17 cellular contexts compared by ENCODE assay signal in the genomic region with DNA sequence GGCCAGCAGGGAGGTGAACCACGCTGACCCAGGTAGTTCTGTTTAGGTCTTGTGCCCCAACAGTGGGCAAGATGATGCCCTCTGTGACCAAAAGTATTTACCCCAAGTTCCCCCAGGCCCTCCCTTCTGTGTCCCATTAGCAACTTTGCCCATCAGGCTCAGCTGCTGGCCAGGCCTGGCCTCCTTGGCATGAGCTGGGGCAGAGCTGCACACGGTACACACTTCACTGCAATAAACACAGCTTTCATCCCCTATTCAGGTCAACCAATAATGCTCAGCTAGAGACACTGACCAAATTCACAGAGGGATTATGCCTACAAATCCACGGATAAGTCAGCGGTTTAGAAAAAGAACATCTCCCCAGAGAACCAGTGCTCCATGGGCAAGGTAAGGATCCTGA.
DNase-seq lines count a peak whose midpoint lies in the region; ATAC-seq and TF ChIP-seq lines count a peak whose summit lies in the region.
"Had no signal": no experiment of that assay in that cellular context is flagged by ENCODE, and none has a peak within 500 bp of the region (broad histone marks: within the 10 kb centered on the region; RNA-seq: fewer than 3 reads in every experiment).

No MANE protein-coding gene starts in this region.

- CTCF ChIA-PET in IMR-90 (lab: Yijun Ruan, JAX): no interaction called here

- DNase-seq in IMR-90 (no peak), hepatocyte (ENCODE audit: low spot score) (no peak), NOMO-1 treated with dmso at 0.1 percent for 144 hours (lab: John Stamatoyannopoulos, UW; ENCODE audit: unreplicated experiment) (no peak), omental fat pad (ENCODE audit: low spot score) (no peak)
- DNase-seq: activated CD4-positive, alpha-beta T cell treated with anti-CD3 and anti-CD28 coated beads, Interleukin-2, amount 50 U/mL, for 4 hours; DMS153; immature natural killer cell; NCI-H2029; stimulated activated CD4-positive, alpha-beta T cell treated with anti-CD3 and anti-CD28 coated beads, Interleukin-4, amount 100 ng/mL, for 1 hour; stimulated activated CD8-positive, alpha-beta memory T cell treated with anti-CD3 and anti-CD28 coated beads, Interleukin-4, amount 100 ng/mL, for 48 hours had no signal

- H3K9me3 Mint-ChIP-seq in activated T-helper 17 cell treated with anti-CD3 and anti-CD28 coated beads, Interleukin-2, amount 50 U/mL, for 72 hours: no peaks in the 10 kb centered on the region
- no peaks in the 10 kb centered on the region for H3K9me3 Mint-ChIP-seq in stimulated activated memory B cell treated with anti-CD40 and anti-IgM and Interleukin-4, amounts not matched to agents 10 μg/mL and 1 μg/mL and 100 μg/mL, for 72 hours
- H3K9me3 Mint-ChIP-seq: activated naive CD8-positive, alpha-beta T cell treated with anti-CD3 and anti-CD28 coated beads, Interleukin-2, amount 50 U/mL, for 24 hours; central memory CD8-positive, alpha-beta T cell; immature natural killer cell had no signal

- H3K4ac ChIP-seq in IMR-90 (ENCODE audit: low read depth, low read length): no peak overlapping the region

- no peak overlapping the region for H3K4me3 ChIP-seq in IMR-90 (ENCODE audit: insufficient read depth, low read depth, low read length)
- no peak overlapping the region for H3K4me3 ChIP-seq in hepatocyte
- H3K4me3 ChIP-seq: HAP-1, tibial artery had no signal

- H3K14ac ChIP-seq in IMR-90 (replicated peaks; ENCODE audit: low read depth, low read length): no peak overlapping the region; the same call in 1 of the 2 replicates

- ATAC-seq in IMR-90 (ENCODE audit: low read depth) (no peak), HG03469 (IDR thresholded peaks at IDR 0.05; ENCODE audit: unreplicated experiment) (no peak), omental fat pad (ENCODE audit: low FRiP score) (no peak)
- ATAC-seq in activated T-helper 17 cell treated with anti-CD3 and anti-CD28 coated beads, Interleukin-2, amount 50 U/mL, for 72 hours (replicated peaks): no peak
- ATAC-seq in stimulated activated memory B cell treated with anti-CD40 and anti-IgM and Interleukin-4, amounts not matched to agents 10 μg/mL and 1 μg/mL and 100 μg/mL, for 72 hours: no peak

- 0 out of 2 replicates have a peak, but pooled peaks cover 14% of the 10 kb centered on the region for H4K20me1 ChIP-seq in IMR-90 (ENCODE audit: insufficient read depth, low read length)
- H4K20me1 ChIP-seq in hepatocyte (ENCODE audit: insufficient read depth, poor library complexity, severe bottlenecking): no peaks in the 10 kb centered on the region

- no peaks in the 10 kb centered on the region for H3K9me2 ChIP-seq in hepatocyte (replicated peaks; ENCODE audit: insufficient read depth)

- H3K56ac ChIP-seq in IMR-90 (ENCODE audit: extremely low read depth, insufficient read depth, low read length): no peak overlapping the region

- no peak overlapping the region for H3K4me2 ChIP-seq in IMR-90 (ENCODE audit: low read depth, low read length)
- no peak overlapping the region for H3K4me2 ChIP-seq in hepatocyte

- H4K8ac ChIP-seq in IMR-90 (ENCODE audit: low read depth in 2 of 2, low read length in 2 of 2): no peak overlapping the region

- peaks cover 11% of the 10 kb centered on the region for H3K4me1 ChIP-seq in IMR-90 (ENCODE audit: control insufficient read depth, insufficient read depth, low read length)
- H3K4me1 ChIP-seq in hepatocyte (ENCODE audit: insufficient read depth): peaks cover 10% of the 10 kb centered on the region
- H3K4me1 ChIP-seq: HAP-1 had no signal

- H3K36me3 ChIP-seq in IMR-90 (ENCODE audit: control insufficient read depth, insufficient read depth, low read length) (peaks cover 16% of the 10 kb centered on the region; the same call in 1 of the 2 replicates), hepatocyte (replicated peaks; ENCODE audit: insufficient read depth, low read depth) (no peaks in the 10 kb centered on the region)
- H3K36me3 ChIP-seq: HAP-1 had no signal

- POLR2A ChIA-PET in IMR-90 (lab: Charles Lee; ENCODE audit: unreplicated experiment): no interaction called here

- peak overlapping the region; percentile 54; the same call in 1 of the 2 replicates for H2AK5ac ChIP-seq in IMR-90 (ENCODE audit: low read depth, low read length)

- H3K18ac ChIP-seq in IMR-90 (ENCODE audit: low read depth, low read length): no peak overlapping the region

- H2AFZ ChIP-seq in IMR-90 (replicated peaks; ENCODE audit: low read length, poor library complexity) (no peak overlapping the region), hepatocyte (no peak overlapping the region)

- H3K36me3 Mint-ChIP-seq in activated T-helper 17 cell treated with anti-CD3 and anti-CD28 coated beads, Interleukin-2, amount 50 U/mL, for 72 hours (ENCODE audit: low read depth): peaks cover 39% of the 10 kb centered on the region
- peaks cover 70% of the 10 kb centered on the region for H3K36me3 Mint-ChIP-seq in stimulated activated memory B cell treated with anti-CD40 and anti-IgM and Interleukin-4, amounts not matched to agents 10 μg/mL and 1 μg/mL and 100 μg/mL, for 72 hours

- in situ Hi-C loops in IMR-90 (cut with MboI; ENCODE audit: low sequenced_read_pairs): no loop called here

- H4K91ac ChIP-seq in IMR-90 (ENCODE audit: insufficient read depth, low read depth, low read length): no peak overlapping the region

- BruUV-seq in IMR-90 (replicated peaks; lab: Mats Ljungman, UMichigan): no TSS peak

- no peak overlapping the region for H3K23ac ChIP-seq in IMR-90 (ENCODE audit: low read depth, low read length)

- H3K4me3 Mint-ChIP-seq in activated T-helper 17 cell treated with anti-CD3 and anti-CD28 coated beads, Interleukin-2, amount 50 U/mL, for 72 hours: no peak overlapping the region
- peak overlapping the region; percentile 22 for H3K4me3 Mint-ChIP-seq in stimulated activated memory B cell treated with anti-CD40 and anti-IgM and Interleukin-4, amounts not matched to agents 10 μg/mL and 1 μg/mL and 100 μg/mL, for 72 hours
- H3K4me3 Mint-ChIP-seq: activated naive CD8-positive, alpha-beta T cell treated with anti-CD3 and anti-CD28 coated beads, Interleukin-2, amount 50 U/mL, for 24 hours; central memory CD8-positive, alpha-beta T cell; immature natural killer cell had no signal

- H2BK120ac ChIP-seq in IMR-90 (ENCODE audit: low read depth, low read length): no peak overlapping the region

- H3K27me3 Mint-ChIP-seq in activated T-helper 17 cell treated with anti-CD3 and anti-CD28 coated beads, Interleukin-2, amount 50 U/mL, for 72 hours: no peaks in the 10 kb centered on the region
- H3K27me3 Mint-ChIP-seq in stimulated activated memory B cell treated with anti-CD40 and anti-IgM and Interleukin-4, amounts not matched to agents 10 μg/mL and 1 μg/mL and 100 μg/mL, for 72 hours: no peaks in the 10 kb centered on the region
- H3K27me3 Mint-ChIP-seq: activated naive CD8-positive, alpha-beta T cell treated with anti-CD3 and anti-CD28 coated beads, Interleukin-2, amount 50 U/mL, for 24 hours; central memory CD8-positive, alpha-beta T cell had no signal

- H3K9me3 ChIP-seq in IMR-90 (ENCODE audit: control insufficient read depth, insufficient read depth, low read length) (no peaks in the 10 kb centered on the region), hepatocyte (ENCODE audit: low read depth) (no peaks in the 10 kb centered on the region)
- H3K9me3 ChIP-seq: HAP-1, tibial artery had no signal

- TF ChIP-seq POLR2A in IMR-90 (IDR thresholded peaks at IDR 0.05; ENCODE audit: low read depth, low read length): no peak

- H4K5ac ChIP-seq in IMR-90 (ENCODE audit: low read depth, low read length): no peak overlapping the region

- dilution Hi-C loops in IMR-90 (cut with HindIII; ENCODE audit: low sequenced_read_pairs, unreplicated experiment): no loop called here

- intact Hi-C loops in IMR-90 (cut with micrococcal nuclease): no loop called here

- H3K9ac ChIP-seq in IMR-90 (ENCODE audit: low read depth, low read length): no peak overlapping the region

- H3K79me1 ChIP-seq in IMR-90 (ENCODE audit: low read depth in 1 of 2, low read length in 2 of 2): peaks cover 0 to 11% of the 10 kb centered on the region in 2 experiments; a peak in 1 of 4 replicates

- TF ChIP-seq CTCF in IMR-90 (conservative IDR thresholded peaks at IDR 0.05; ENCODE audit: low read depth, low read length): no peak
- no peak for TF ChIP-seq CTCF in hepatocyte (IDR thresholded peaks at IDR 0.05; ENCODE audit: poor library complexity)
- TF ChIP-seq CTCF in omental fat pad (IDR thresholded peaks at IDR 0.05): no peak

- H2BK15ac ChIP-seq in IMR-90 (ENCODE audit: low read depth, low read length): no peak overlapping the region

- no peak overlapping the region for H2BK5ac ChIP-seq in IMR-90 (ENCODE audit: low read depth, low read length, poor library complexity, severe bottlenecking)

- H3K27me3 ChIP-seq in IMR-90 (ENCODE audit: control insufficient read depth, insufficient read depth, low read length) (no peaks in the 10 kb centered on the region), hepatocyte (no peaks in the 10 kb centered on the region)
- H3K27me3 ChIP-seq: tibial artery had no signal

- peaks cover 9% of the 10 kb centered on the region for H3K4me1 Mint-ChIP-seq in activated T-helper 17 cell treated with anti-CD3 and anti-CD28 coated beads, Interleukin-2, amount 50 U/mL, for 72 hours
- peaks cover 58% of the 10 kb centered on the region for H3K4me1 Mint-ChIP-seq in stimulated activated memory B cell treated with anti-CD40 and anti-IgM and Interleukin-4, amounts not matched to agents 10 μg/mL and 1 μg/mL and 100 μg/mL, for 72 hours

- no peak overlapping the region for H2BK20ac ChIP-seq in IMR-90 (ENCODE audit: low read depth, low read length)

- H3K27ac ChIP-seq in IMR-90 (ENCODE audit: insufficient read depth, low read length) (no peak overlapping the region), hepatocyte (peak overlapping the region; percentile 57)
- H3K27ac ChIP-seq: tibial artery had no signal

- no peaks in the 10 kb centered on the region for H3K79me2 ChIP-seq in hepatocyte

- TF ChIP-seq RAD21 in IMR-90 (IDR thresholded peaks at IDR 0.05; ENCODE audit: low read length): no peak

- no peak overlapping the region for H2AK9ac ChIP-seq in IMR-90 (replicated peaks; ENCODE audit: low read depth, low read length, poor library complexity)

- peaks cover 27% of the 10 kb centered on the region for H3K9me1 ChIP-seq in IMR-90 (ENCODE audit: insufficient read depth, low read length)

- peak overlapping the region; percentile 53 for H3K27ac Mint-ChIP-seq in activated T-helper 17 cell treated with anti-CD3 and anti-CD28 coated beads, Interleukin-2, amount 50 U/mL, for 72 hours
- H3K27ac Mint-ChIP-seq in stimulated activated memory B cell treated with anti-CD40 and anti-IgM and Interleukin-4, amounts not matched to agents 10 μg/mL and 1 μg/mL and 100 μg/mL, for 72 hours: peak overlapping the region; percentile 58
- H3K27ac Mint-ChIP-seq: activated naive CD8-positive, alpha-beta T cell treated with anti-CD3 and anti-CD28 coated beads, Interleukin-2, amount 50 U/mL, for 24 hours; immature natural killer cell had no signal

- 100% methylated on average over 1 of the region's 4 CpGs; no CpG with 5 or more reads in 1 of the 2 experiments for WGBS in IMR-90 (ENCODE audit: extremely low coverage in 2 of 2, insufficient read length in 1 of 2), 2 experiments
- WGBS in hepatocyte (ENCODE audit: low lambda C conversion rate, missing lambda C conversion rate): 88% methylated on average over 4 of the region's 4 CpGs

TF ChIP-seq in IMR-90, 13 proteins besides CTCF, POLR2A, EP300 and RAD21 (continues in another document):
- TF ChIP-seq CHD1 (IDR thresholded peaks at IDR 0.05; ENCODE audit: low read depth, low read length) (no peak), RCOR1 (IDR thresholded peaks at IDR 0.05; ENCODE audit: insufficient replicate concordance, low read length) (no peak)
